20 cellular contexts compared by ENCODE assay signal in the genomic region with DNA sequence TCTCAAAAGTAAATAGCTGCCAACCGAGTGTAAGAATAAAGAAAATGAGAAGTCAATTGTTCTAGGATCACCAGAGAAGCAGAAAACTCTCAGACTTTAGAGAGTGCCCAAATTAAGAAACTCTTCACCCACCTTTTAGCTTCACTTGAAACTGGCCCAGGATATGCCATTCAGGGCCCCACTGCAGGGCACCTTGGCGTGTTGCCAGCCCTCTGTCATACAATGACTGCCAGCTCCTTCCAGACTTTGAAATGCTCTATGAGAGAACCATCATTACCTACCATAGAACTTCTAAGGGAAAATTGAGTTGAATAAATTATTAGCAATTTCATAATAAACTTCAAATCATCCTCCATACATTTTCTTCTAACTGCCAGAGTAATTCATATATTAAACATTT.
DNase-seq lines count a peak whose midpoint lies in the region; ATAC-seq and TF ChIP-seq lines count a peak whose summit lies in the region.
"Had no signal": no experiment of that assay in that cellular context is flagged by ENCODE, and none has a peak within 500 bp of the region (broad histone marks: within the 10 kb centered on the region; RNA-seq: fewer than 3 reads in every experiment).

No MANE protein-coding gene starts in this region.

- no peaks in the 10 kb centered on the region for H3K27me3 ChIP-seq in KMS-11 (ENCODE audit: insufficient read depth, low read depth)
- H3K27me3 ChIP-seq: BLaER1 treated with 17β-estradiol and CSF1 and Interleukin-3, amounts not matched to agents 10 nM and 100 nM; uterus had no signal

- DNase-seq in NCI-H345 (lab: John Stamatoyannopoulos, UW): peak; percentile 50
- no peak for DNase-seq in NCI-H345 treated with DMSO at 0.1 percent for 48 hours (lab: John Stamatoyannopoulos, UW; ENCODE audit: unreplicated experiment)
- DNase-seq in NCI-H748 treated with DMSO at 0.1 percent for 48 hours (lab: John Stamatoyannopoulos, UW): peak; percentile 67
- DNase-seq in sciatic nerve (ENCODE audit: low spot score): peak; percentile 59
- DNase-seq in SIG-M5 (lab: John Stamatoyannopoulos, UW): no peak
- DNase-seq: activated CD4-positive, CD25-positive, alpha-beta regulatory T cell treated with anti-CD3 and anti-CD28 coated beads, Interleukin-2, amount 50 U/mL, for 72 hours; effector CD4-positive, alpha-beta T cell; erythroblast; foreskin keratinocyte; GDM1; HFFc6; IMR-90; islet precursor cell; mammary epithelial cell; stimulated activated CD8-positive, alpha-beta memory T cell treated with anti-CD3 and anti-CD28 coated beads, Interleukin-4, amount 100 ng/mL, for 48 hours; uterus had no signal

- intact Hi-C loops in sciatic nerve (cut with DNase I): no loop called here

- peak overlapping the region; percentile 11; the same call in 1 of the 2 replicates for H3K4me2 ChIP-seq in KMS-11

- H3K4me3 ChIP-seq in KMS-11 (IDR thresholded peaks at IDR 0.05; ENCODE audit: insufficient read depth, low read depth, low read length): no peak overlapping the region
- H3K4me3 ChIP-seq: BLaER1 treated with 17β-estradiol and CSF1 and Interleukin-3, amounts not matched to agents 10 nM and 100 nM; uterus had no signal

- H2AFZ ChIP-seq in KMS-11 (ENCODE audit: low read depth): no peak overlapping the region

- ATAC-seq in sciatic nerve (no peak), HG02885 (IDR thresholded peaks at IDR 0.05; ENCODE audit: poor library complexity, unreplicated experiment) (no peak), GM21717 (IDR thresholded peaks at IDR 0.05; ENCODE audit: unreplicated experiment) (no peak)
- ATAC-seq: foreskin keratinocyte had no signal

- H3K27ac ChIP-seq in KMS-11: 0 out of 2 replicates have a peak overlapping the region, but pooled peaks have one; percentile 29
- H3K27ac ChIP-seq: foreskin keratinocyte had no signal

- H3K4me1 ChIP-seq in KMS-11 (ENCODE audit: low read depth, poor library complexity, severe bottlenecking): peaks cover 34% of the 10 kb centered on the region
- H3K4me1 ChIP-seq: foreskin keratinocyte, uterus had no signal

- TF ChIP-seq CTCF in KMS-11 (conservative IDR thresholded peaks at IDR 0.05; ENCODE audit: low read depth, low read length): no peak

- H3K9ac ChIP-seq in KMS-11: no peak overlapping the region
- H3K9ac ChIP-seq: BLaER1 treated with 17β-estradiol and CSF1 and Interleukin-3, amounts not matched to agents 10 nM and 100 nM had no signal

- H3K79me2 ChIP-seq in KMS-11 (ENCODE audit: insufficient read depth, low read depth): no peaks in the 10 kb centered on the region

- H3K36me3 ChIP-seq in KMS-11 (ENCODE audit: insufficient read depth): no peaks in the 10 kb centered on the region
- H3K36me3 ChIP-seq: BLaER1 treated with 17β-estradiol and CSF1 and Interleukin-3, amounts not matched to agents 10 nM and 100 nM; uterus had no signal

- H4K20me1 ChIP-seq in KMS-11 (ENCODE audit: insufficient read depth): no peaks in the 10 kb centered on the region
- H4K20me1 ChIP-seq: BLaER1 treated with 17β-estradiol and CSF1 and Interleukin-3, amounts not matched to agents 10 nM and 100 nM had no signal

Comparison
In these comparisons a context has a peak if more than half of its experiments do, and no peak if none do; other contexts are left out.
1. DNase-seq: peak in NCI-H345 (single experiment), NCI-H748 treated with DMSO at 0.1 percent for 48 hours (single experiment) and sciatic nerve (single experiment); none in NCI-H345 treated with DMSO at 0.1 percent for 48 hours (single experiment) and SIG-M5 (single experiment).